In the genomic region with DNA sequence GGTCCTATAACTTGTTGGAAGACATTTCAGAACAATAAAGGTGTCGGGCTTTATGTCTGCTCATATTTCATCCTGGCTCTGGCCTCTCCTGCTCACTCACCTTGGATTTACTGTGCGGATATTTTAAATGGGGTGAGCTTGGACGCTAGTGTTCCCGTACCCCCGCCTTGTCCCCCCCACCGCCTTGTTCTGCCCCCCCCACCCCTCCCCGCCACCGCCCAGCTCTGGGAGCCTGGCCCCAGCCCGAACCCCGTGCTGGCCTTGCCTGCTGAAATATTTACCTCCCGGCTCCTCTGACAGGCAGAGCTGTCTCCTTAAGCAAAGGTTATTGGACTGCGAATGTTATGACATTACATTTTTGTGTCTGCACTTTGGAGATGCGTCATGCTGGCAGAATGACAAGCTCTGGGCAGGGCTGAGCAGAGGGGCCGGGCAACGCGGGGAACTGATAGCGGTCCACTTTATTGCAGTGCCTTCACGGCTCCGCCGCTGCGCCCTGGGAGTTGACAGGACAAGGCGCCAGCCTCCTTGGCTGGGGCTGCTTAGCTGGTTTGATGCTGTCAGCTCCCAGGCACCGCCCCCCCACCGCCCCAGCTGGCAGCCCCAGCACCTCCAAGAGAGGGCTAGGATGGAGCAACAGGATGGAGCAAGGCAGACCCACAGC, we compare ENCODE assay signal across 8 cellular contexts.
A peak's percentile ranks its signal among the peaks of the same experiment; 100 is the strongest.
DNase-seq lines count a peak whose midpoint lies in the region; ATAC-seq, FAIRE-seq and TF ChIP-seq lines count a peak whose summit lies in the region.

No MANE protein-coding gene starts in this region.

- ATAC-seq in gastroesophageal sphincter, result peak; percentile 86
- ATAC-seq in GM18858 (IDR thresholded peaks at IDR 0.05; ENCODE audit: unreplicated experiment), result no peak
- no peak for ATAC-seq in GM19324 (IDR thresholded peaks at IDR 0.05; ENCODE audit: low FRiP score, unreplicated experiment)
- no peak for ATAC-seq in GM21723 (IDR thresholded peaks at IDR 0.05; ENCODE audit: unreplicated experiment)

- H3K9ac ChIP-seq in skeletal muscle satellite cell (ENCODE audit: low read depth, low read length), result peak overlapping the region; percentile 32

- FAIRE-seq in RCC 7860 (lab: Jason Lieb, UNC), result peak; percentile 44

- no peak for TF ChIP-seq EP300 in gastroesophageal sphincter (IDR thresholded peaks at IDR 0.05)

- H3K27ac ChIP-seq in gastroesophageal sphincter, result peak overlapping the region; percentile 31 to 85 (median 81)

- H3K36me3 ChIP-seq in gastroesophageal sphincter (no peaks in the 10 kb centered on the region), skeletal muscle satellite cell (ENCODE audit: insufficient read depth, low read length) (no peaks in the 10 kb centered on the region)

- DNase-seq in HCEC 1CT (peak; percentile 83), RCC 7860 (ENCODE audit: low spot score) (peak; percentile 86), dedifferentiated amniotic fluid mesenchymal stem cell (ENCODE audit: extremely low spot score) (no peak)

- H3K4me1 ChIP-seq in gastroesophageal sphincter (peaks cover 0 to 56% (median 8%) of the 10 kb centered on the region in 3 donors), skeletal muscle satellite cell (ENCODE audit: control insufficient read depth, insufficient read depth, low read length) (peaks cover 34% of the 10 kb centered on the region)

- TF ChIP-seq POLR2A in gastroesophageal sphincter (IDR thresholded peaks at IDR 0.05), result no peak

- H3K9me3 ChIP-seq in gastroesophageal sphincter, result no peaks in the 10 kb centered on the region
- H3K9me3 ChIP-seq in skeletal muscle satellite cell (replicated peaks; ENCODE audit: low read length), result no peaks in the 10 kb centered on the region

- no peak for TF ChIP-seq CTCF in gastroesophageal sphincter (IDR thresholded peaks at IDR 0.05)

- H3K4me3 ChIP-seq in gastroesophageal sphincter (no peak overlapping the region), skeletal muscle satellite cell (ENCODE audit: low read length) (peak overlapping the region; percentile 18)

- 38 to 65% methylated on average over 2 to 8 of the region's 24 CpGs for WGBS in gastroesophageal sphincter (ENCODE audit: low coverage in 1 of 2), 2 donors

- H3K27me3 ChIP-seq in gastroesophageal sphincter (no peaks in the 10 kb centered on the region), skeletal muscle satellite cell (ENCODE audit: control insufficient read depth, insufficient read depth, low read length) (no peaks in the 10 kb centered on the region)

- H3K4me2 ChIP-seq in skeletal muscle satellite cell (ENCODE audit: low read length), result peak overlapping the region; percentile 65
